28 cellular contexts compared by ENCODE assay signal in the genomic region with DNA sequence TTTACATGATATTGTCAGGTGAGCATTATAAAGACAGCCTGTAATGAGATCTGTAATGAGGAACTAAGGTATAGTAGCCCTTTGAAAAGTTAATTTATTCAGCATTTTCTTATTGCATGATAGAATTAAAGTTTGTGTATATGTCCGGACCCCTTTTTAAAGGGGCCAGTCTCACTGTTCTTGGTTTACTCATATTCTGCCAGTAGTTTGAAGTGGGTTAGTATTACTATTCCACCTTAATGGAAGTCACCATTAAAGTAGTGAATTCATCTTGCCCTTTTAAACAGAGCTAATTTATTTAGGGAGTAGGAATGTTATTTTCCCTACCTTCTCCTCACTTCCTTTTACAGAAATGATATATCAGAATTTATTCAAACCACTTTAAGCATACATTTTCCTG.
"Had no signal": no experiment of that assay in that cellular context is flagged by ENCODE, and none has a peak within 500 bp of the region (broad histone marks: within the 10 kb centered on the region; RNA-seq: fewer than 3 reads in every experiment).

No MANE protein-coding gene starts in this region.

- DNase-seq: activated CD4-positive, alpha-beta T cell treated with anti-CD3 and anti-CD28 coated beads for 36 hours; activated CD4-positive, alpha-beta T cell treated with anti-CD3 and anti-CD28 coated beads, Interleukin-2, amount 10 ng/mL, durations not matched to agents 7 days and 5 days; activated CD4-positive, alpha-beta T cell treated with anti-CD3 and anti-CD28 coated beads, Interleukin-2, amount 50 U/mL, for 48 hours; activated CD8-positive, alpha-beta T cell treated with anti-CD3 and anti-CD28 coated beads, Interleukin-2, amount 10 ng/mL, durations not matched to agents 7 days and 5 days; activated gamma-delta T cell; activated naive CD4-positive, alpha-beta T cell treated with Interleukin-2 at 50 U/mL for 16 hours; activated naive CD8-positive, alpha-beta T cell treated with anti-CD3 and anti-CD28 coated beads, Interleukin-2, amount 10 ng/mL, durations not matched to agents 7 days and 5 days; activated T-cell treated with anti-CD3 and anti-CD28 coated beads, Interleukin-2, amount 50 U/mL, for 24 hours; amygdala; KG1; MM.1S; MV-4-11; NCI-H1092; NCI-H1436 treated with DMSO at 0.1 percent for 48 hours; NCI-H1694 treated with DMSO at 0.1 percent for 48 hours; NCI-H2107; NCI-H226; NCI-H446 treated with DMSO at 0.1 percent for 48 hours; NCI-H524; NCI-H69; NCI-H82; RPMI8226; SHP77 treated with DMSO at 0.1 percent for 48 hours; SK-N-SH had no signal

- H3K4me2 ChIP-seq: SK-N-SH had no signal

- H3K9ac ChIP-seq: SK-N-SH had no signal

- H3K4me1 ChIP-seq: ascending aorta had no signal

- FAIRE-seq: TTC549 had no signal

- H3K4me3 ChIP-seq: ascending aorta, cardiac muscle cell, SJSA1 had no signal

- H3K36me3 ChIP-seq: ascending aorta, cardiac muscle cell, SJSA1 had no signal

- H3K27ac ChIP-seq: ascending aorta, cardiac muscle cell, SJSA1 had no signal

- H3K27me3 ChIP-seq: ascending aorta, cardiac muscle cell, SJSA1 had no signal
